In the genomic region with DNA sequence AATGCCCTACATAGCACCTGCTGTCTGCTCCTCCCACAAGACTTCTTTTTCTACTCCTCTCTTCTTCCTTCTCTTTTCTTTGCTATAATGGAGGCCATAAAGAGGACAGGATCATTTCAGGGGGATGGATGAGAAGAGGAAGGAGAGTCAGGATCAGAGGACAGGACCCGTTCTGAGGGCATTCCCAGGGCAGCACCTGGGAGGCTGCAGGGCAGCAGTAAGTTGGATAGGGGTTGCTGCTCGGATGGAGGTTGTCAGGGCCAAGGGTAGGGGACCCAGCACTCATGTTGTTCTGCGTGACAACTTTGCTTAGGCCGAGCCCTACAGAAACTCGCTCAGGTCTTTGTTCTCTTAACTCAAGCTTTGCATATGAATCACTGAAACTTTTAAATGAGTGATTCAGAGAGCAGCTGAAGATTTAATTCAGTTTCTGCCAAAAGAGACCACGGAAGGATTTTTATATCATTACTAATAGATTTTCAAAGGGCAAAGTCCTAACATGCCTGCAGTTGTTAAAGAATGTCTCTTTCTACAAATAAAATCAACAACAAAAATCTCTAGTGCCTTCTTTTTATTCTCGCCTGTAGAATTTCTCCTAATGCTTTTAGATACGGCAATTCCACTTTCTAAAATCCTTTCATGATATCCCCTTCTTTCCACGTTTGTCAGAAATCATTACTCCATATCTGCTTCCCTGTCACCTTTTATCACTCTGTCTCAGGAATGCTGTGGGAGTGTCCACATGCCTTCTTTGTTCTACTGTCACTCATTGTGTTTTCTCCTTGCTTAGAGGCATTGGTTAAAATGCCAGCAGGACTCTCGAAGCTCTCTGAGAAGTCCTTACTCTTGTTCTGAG, we compare ENCODE assay signal across 1 cellular context.
TF ChIP-seq lines count a peak whose summit lies in the region.

No MANE protein-coding gene starts in this region.

TF ChIP-seq in HCT116, 20 proteins besides CTCF, POLR2A, EP300 and RAD21 (continued from another document):
- TF ChIP-seq REST (IDR thresholded peaks at IDR 0.05; ENCODE audit: low read depth) (no peak), EZH2 (IDR thresholded peaks at IDR 0.05) (no peak), ZBTB33 (IDR thresholded peaks at IDR 0.05; ENCODE audit: extremely low read depth, insufficient replicate concordance, low read length) (no peak), EGR1 (IDR thresholded peaks at IDR 0.05; ENCODE audit: low read depth) (no peak), EZH2phosphoT487 (IDR thresholded peaks at IDR 0.05; ENCODE audit: borderline replicate concordance) (no peak), SIN3A (IDR thresholded peaks at IDR 0.05; ENCODE audit: low read depth) (peak; percentile 72), CBX3 (IDR thresholded peaks at IDR 0.05; ENCODE audit: low read depth) (0 out of 2 replicates have a peak, but pooled peaks have one; percentile 51), POLR2AphosphoS5 (IDR thresholded peaks at IDR 0.05; ENCODE audit: low read depth, low read length) (peak; percentile 25; the same call in 1 of the 2 replicates)
- TF ChIP-seq, protein P1, sequence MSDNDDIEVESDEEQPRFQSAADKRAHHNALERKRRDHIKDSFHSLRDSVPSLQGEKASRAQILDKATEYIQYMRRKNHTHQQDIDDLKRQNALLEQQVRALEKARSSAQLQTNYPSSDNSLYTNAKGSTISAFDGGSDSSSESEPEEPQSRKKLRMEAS (IDR thresholded peaks at IDR 0.05), result peak; percentile 75
TF ChIP-seq in HCT116: peak in this region for 9.
